ENCODE assay signal across 30 cellular contexts in the genomic region with DNA sequence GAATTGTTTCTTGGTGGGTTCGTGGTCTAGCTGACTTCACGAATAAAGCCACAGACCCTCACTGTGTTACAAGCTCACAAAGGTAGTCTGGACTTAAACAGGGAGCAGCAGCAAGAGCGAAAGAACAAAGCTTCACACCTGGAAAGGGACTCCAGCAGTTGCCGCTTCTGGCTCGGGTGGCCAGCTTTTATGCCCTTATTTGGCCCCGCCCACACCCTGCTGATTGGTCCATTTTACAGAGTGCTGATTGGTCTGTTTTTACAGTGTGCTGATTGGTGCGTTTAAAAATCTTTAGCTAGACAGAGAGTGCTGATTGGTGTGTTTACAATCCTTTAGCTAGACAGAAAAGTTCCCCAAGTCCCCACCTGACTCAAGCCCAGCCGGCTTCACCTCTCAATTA.
"Had no signal": no experiment of that assay in that cellular context is flagged by ENCODE, and none has a peak within 500 bp of the region (broad histone marks: within the 10 kb centered on the region; RNA-seq: fewer than 3 reads in every experiment).

No MANE protein-coding gene starts in this region.

- H3K36me3 ChIP-seq: ascending aorta, cardiac muscle cell had no signal

- H3K4me1 ChIP-seq: ascending aorta had no signal

- H3K9me3 ChIP-seq: ascending aorta had no signal

- H3K27ac ChIP-seq: ascending aorta, cardiac muscle cell, VCaP had no signal

- H3K4me3 ChIP-seq: ascending aorta, cardiac muscle cell had no signal

- DNase-seq: activated B cell treated with CpG ODN at 0.5 μM for 24 hours; activated CD4-positive, alpha-beta memory T cell treated with anti-CD3 and anti-CD28 coated beads, Interleukin-2, amount 10 ng/mL, durations not matched to agents 7 days and 5 days; activated CD4-positive, alpha-beta T cell treated with anti-CD3 and anti-CD28 coated beads for 1 hour; activated CD4-positive, alpha-beta T cell treated with anti-CD3 and anti-CD28 coated beads for 36 hours; activated CD4-positive, alpha-beta T cell treated with anti-CD3 and anti-CD28 coated beads for 48 hours; activated CD4-positive, alpha-beta T cell treated with anti-CD3 and anti-CD28 coated beads, Interleukin-2, amount 10 ng/mL, durations not matched to agents 7 days and 5 days; activated CD4-positive, alpha-beta T cell treated with anti-CD3 and anti-CD28 coated beads, Interleukin-2, amount 50 U/mL, for 48 hours; activated CD8-positive, alpha-beta memory T cell treated with anti-CD3 and anti-CD28 coated beads for 24 hours; activated CD8-positive, alpha-beta memory T cell treated with anti-CD3 and anti-CD28 coated beads, Interleukin-2, amount 10 ng/mL, durations not matched to agents 7 days and 5 days; activated CD8-positive, alpha-beta memory T cell treated with anti-CD3 and anti-CD28 coated beads, Interleukin-2, amount 50 U/mL, for 48 hours; activated CD8-positive, alpha-beta T cell treated with anti-CD3 and anti-CD28 coated beads, Interleukin-2, amount 10 ng/mL, durations not matched to agents 7 days and 5 days; activated effector memory CD4-positive, alpha-beta T cell treated with Interleukin-2 at 50 U/mL for 16 hours; activated gamma-delta T cell; activated naive CD4-positive, alpha-beta T cell treated with anti-CD3 and anti-CD28 coated beads, Interleukin-2, amount 10 ng/mL, durations not matched to agents 7 days and 5 days; activated naive CD4-positive, alpha-beta T cell treated with Interleukin-2 at 50 U/mL for 16 hours; activated naive CD8-positive, alpha-beta T cell treated with anti-CD3 and anti-CD28 coated beads, Interleukin-2, amount 10 ng/mL, durations not matched to agents 7 days and 5 days; activated naive CD8-positive, alpha-beta T cell treated with anti-CD3 and anti-CD28 coated beads, Interleukin-2, amount 50 U/mL, for 24 hours; activated T-cell treated with anti-CD3 and anti-CD28 coated beads, Interleukin-2, amount 50 U/mL, for 24 hours; activated T-cell treated with anti-CD3 and anti-CD28 coated beads, Interleukin-2, amount 50 U/mL, for 48 hours; amygdala; anterior cingulate cortex; caudate nucleus; cerebellar nuclear complex; T-helper 1 cell; T-helper 2 cell; T-helper 9 cell had no signal

- ATAC-seq: activated CD4-positive, alpha-beta T cell treated with anti-CD3 and anti-CD28 coated beads for 36 hours; activated CD4-positive, CD25-positive, alpha-beta regulatory T cell treated with anti-CD3 and anti-CD28 coated beads, Interleukin-2, amount 50 U/mL, for 24 hours; activated CD8-positive, alpha-beta memory T cell treated with anti-CD3 and anti-CD28 coated beads, Interleukin-2, amount 10 ng/mL, durations not matched to agents 7 days and 5 days; activated CD8-positive, alpha-beta T cell treated with anti-CD3 and anti-CD28 coated beads, Interleukin-2, amount 10 ng/mL, durations not matched to agents 7 days and 5 days; activated naive CD8-positive, alpha-beta T cell treated with anti-CD3 and anti-CD28 coated beads, Interleukin-2, amount 50 U/mL, for 24 hours had no signal

- H3K27me3 ChIP-seq: ascending aorta, cardiac muscle cell had no signal
